In genomic region chr1:28374297-28374696, GRCh38 we compare ENCODE assay signal across 1 cellular context.
TF ChIP-seq lines count a peak whose summit lies in the region.

No MANE protein-coding gene starts in this region.

TF ChIP-seq in HepG2, 621 proteins besides CTCF, POLR2A, EP300 and RAD21:
- TF ChIP-seq ZNF614 (CRISPR knock-in tag; IDR thresholded peaks at IDR 0.05; ENCODE audit: borderline replicate concordance), result no peak
- TF ChIP-seq ZNF552 (CRISPR knock-in tag; IDR thresholded peaks at IDR 0.05; ENCODE audit: borderline replicate concordance), result no peak
- TF ChIP-seq, protein P1, sequence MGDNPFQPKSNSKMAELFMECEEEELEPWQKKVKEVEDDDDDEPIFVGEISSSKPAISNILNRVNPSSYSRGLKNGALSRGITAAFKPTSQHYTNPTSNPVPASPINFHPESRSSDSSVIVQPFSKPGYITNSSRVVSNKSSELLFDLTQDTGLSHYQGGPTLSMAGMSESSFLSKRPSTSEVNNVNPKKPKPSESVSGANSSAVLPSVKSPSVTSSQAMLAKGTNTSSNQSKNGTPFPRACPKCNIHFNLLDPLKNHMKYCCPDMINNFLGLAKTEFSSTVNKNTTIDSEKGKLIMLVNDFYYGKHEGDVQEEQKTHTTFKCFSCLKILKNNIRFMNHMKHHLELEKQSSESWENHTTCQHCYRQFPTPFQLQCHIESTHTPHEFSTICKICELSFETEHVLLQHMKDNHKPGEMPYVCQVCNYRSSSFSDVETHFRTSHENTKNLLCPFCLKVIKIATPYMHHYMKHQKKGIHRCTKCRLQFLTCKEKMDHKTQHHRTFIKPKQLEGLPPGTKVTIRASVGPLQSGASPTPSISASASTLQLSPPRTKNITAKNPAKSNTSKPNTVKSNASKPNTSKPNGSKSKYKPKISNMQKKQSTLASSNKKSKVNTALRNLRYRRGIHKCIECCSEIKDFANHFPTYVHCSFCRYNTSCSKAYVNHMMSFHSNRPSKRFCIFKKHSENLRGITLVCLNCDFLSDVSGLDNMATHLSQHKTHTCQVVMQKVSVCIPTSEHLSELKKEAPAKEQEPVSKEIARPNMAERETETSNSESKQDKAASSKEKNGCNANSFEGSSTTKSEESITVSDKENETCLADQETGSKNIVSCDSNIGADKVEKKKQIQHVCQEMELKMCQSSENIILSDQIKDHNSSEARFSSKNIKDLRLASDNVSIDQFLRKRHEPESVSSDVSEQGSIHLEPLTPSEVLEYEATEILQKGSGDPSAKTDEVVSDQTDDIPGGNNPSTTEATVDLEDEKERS (CRISPR knock-in tag; IDR thresholded peaks at IDR 0.05), result no peak
